In the genomic region with DNA sequence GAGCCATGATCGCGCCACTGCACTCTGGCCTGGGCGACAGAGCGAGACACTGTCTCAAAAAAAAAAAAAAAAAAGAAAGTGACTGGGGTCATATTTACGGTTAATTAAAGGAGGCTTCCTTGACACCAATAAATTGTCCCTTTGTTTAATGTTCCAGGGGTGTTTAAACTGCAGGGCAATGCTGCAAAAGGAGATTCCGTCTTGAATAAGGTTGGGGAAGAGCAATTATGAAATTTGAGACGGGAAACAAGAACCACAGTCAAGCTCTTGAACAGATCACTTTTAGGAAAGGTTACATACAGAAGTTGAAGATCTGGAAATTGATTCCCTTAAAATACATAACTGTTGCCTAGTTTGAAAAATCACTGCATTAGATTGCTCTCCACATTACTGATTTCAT, we compare ENCODE assay signal across 18 cellular contexts.
DNase-seq lines count a peak whose midpoint lies in the region; ATAC-seq and TF ChIP-seq lines count a peak whose summit lies in the region.
"Had no signal": no experiment of that assay in that cellular context is flagged by ENCODE, and none has a peak within 500 bp of the region (broad histone marks: within the 10 kb centered on the region; RNA-seq: fewer than 3 reads in every experiment).

No MANE protein-coding gene starts in this region.

- no peak overlapping the region for H4K91ac ChIP-seq in trophoblast cell (ENCODE audit: low read depth, low read length)

- H3K4me2 ChIP-seq in hepatocyte = peak overlapping the region; percentile 12
- peak overlapping the region; percentile 41 for H3K4me2 ChIP-seq in trophoblast cell (ENCODE audit: low read length)

- TF ChIP-seq EP300 in sigmoid colon (IDR thresholded peaks at IDR 0.05) = no peak

- no peaks in the 10 kb centered on the region for H3K79me2 ChIP-seq in hepatocyte
- no peaks in the 10 kb centered on the region for H3K79me2 ChIP-seq in trophoblast cell (ENCODE audit: control insufficient read depth, insufficient read depth, low read length, poor library complexity)

- no peaks in the 10 kb centered on the region for H4K20me1 ChIP-seq in hepatocyte (ENCODE audit: insufficient read depth, poor library complexity, severe bottlenecking)

- H3K9me3 ChIP-seq in Caco-2 (peaks cover 22% of the 10 kb centered on the region), hepatocyte (ENCODE audit: low read depth) (no peaks in the 10 kb centered on the region), trophoblast cell (ENCODE audit: insufficient read depth, low read depth, low read length) (no peaks in the 10 kb centered on the region), sigmoid colon (no peaks in the 10 kb centered on the region)

- H3K36me3 ChIP-seq in Caco-2 (ENCODE audit: control insufficient read depth, insufficient read depth, low read length) (no peaks in the 10 kb centered on the region; the same call in 1 of the 2 replicates), hepatocyte (replicated peaks; ENCODE audit: insufficient read depth, low read depth) (no peaks in the 10 kb centered on the region), trophoblast cell (ENCODE audit: control insufficient read depth in 1 of 2, insufficient read depth in 2 of 2, low read length in 2 of 2) (no peaks in the 10 kb centered on the region), sigmoid colon (no peaks in the 10 kb centered on the region)

- TF ChIP-seq CTCF in Caco-2 (IDR thresholded peaks at IDR 0.05; ENCODE audit: insufficient read depth in 1 of 2, low read depth in 1 of 2, low read length in 1 of 2, severe bottlenecking in 1 of 2, unreplicated experiment in 1 of 2) (no peak), LNCaP clone FGC (IDR thresholded peaks at IDR 0.05; ENCODE audit: control insufficient read depth, extremely low read depth, insufficient read depth) (no peak), hepatocyte (IDR thresholded peaks at IDR 0.05; ENCODE audit: poor library complexity) (no peak), sigmoid colon (IDR thresholded peaks at IDR 0.05) (no peak)

- H2AK5ac ChIP-seq in trophoblast cell (ENCODE audit: low read length) = no peak overlapping the region

- H3K14ac ChIP-seq in trophoblast cell (ENCODE audit: low read length) = no peak overlapping the region

- H3K4me3 ChIP-seq in Caco-2 (ENCODE audit: low read depth, low read length) (no peak overlapping the region), LNCaP clone FGC (ENCODE audit: low read depth, low read length) (no peak overlapping the region), hepatocyte (no peak overlapping the region), trophoblast cell (ENCODE audit: low read depth, low read length) (no peak overlapping the region), sigmoid colon (no peak overlapping the region)

- intact Hi-C loops in Caco-2 (cut with micrococcal nuclease; ENCODE audit: unreplicated experiment) = loop anchor here (2.0 kb wide), 1 partner anchor 31 kb away; no protein-coding TSS in a partner anchor
- intact Hi-C loops in sigmoid colon (cut with DNase I) = no loop called here

- CTCF ChIA-PET in Caco-2 (lab: Charles Lee) = no interaction called here

- H3K4me1 ChIP-seq in Caco-2 (peaks cover 48% of the 10 kb centered on the region), hepatocyte (ENCODE audit: insufficient read depth) (peaks cover 14% of the 10 kb centered on the region), trophoblast cell (ENCODE audit: control insufficient read depth in 1 of 2, insufficient read depth in 2 of 2, low read length in 2 of 2) (peaks cover 0 to 9% of the 10 kb centered on the region in 2 experiments), sigmoid colon (peaks cover 0 to 22% (median 0%) of the 10 kb centered on the region in 4 donors)

- peaks cover 14% of the 10 kb centered on the region for H3K36me3 Mint-ChIP-seq in Caco-2 (ENCODE audit: insufficient read depth, unreplicated experiment)
- no peaks in the 10 kb centered on the region for H3K36me3 Mint-ChIP-seq in stimulated activated memory B cell treated with anti-CD40 and anti-IgM and Interleukin-4, amounts not matched to agents 10 μg/mL and 1 μg/mL and 100 μg/mL, for 72 hours
- H3K36me3 Mint-ChIP-seq: CD8-positive, alpha-beta memory T cell had no signal

- no peaks in the 10 kb centered on the region for H3K9me2 ChIP-seq in hepatocyte (replicated peaks; ENCODE audit: insufficient read depth)

- H3K79me1 ChIP-seq in trophoblast cell (ENCODE audit: low read length) = peaks cover 2% of the 10 kb centered on the region

- H3K27me3 ChIP-seq in Caco-2 (replicated peaks; ENCODE audit: control insufficient read depth, insufficient read depth, low read length) (no peaks in the 10 kb centered on the region), hepatocyte (no peaks in the 10 kb centered on the region), trophoblast cell (ENCODE audit: insufficient read depth, low read length) (no peaks in the 10 kb centered on the region), sigmoid colon (no peaks in the 10 kb centered on the region)

- no peak overlapping the region for H4K8ac ChIP-seq in trophoblast cell (ENCODE audit: low read depth, low read length)

- H3K27ac Mint-ChIP-seq in Caco-2 (ENCODE audit: unreplicated experiment) = peak overlapping the region; percentile 67
- H3K27ac Mint-ChIP-seq in stimulated activated memory B cell treated with anti-CD40 and anti-IgM and Interleukin-4, amounts not matched to agents 10 μg/mL and 1 μg/mL and 100 μg/mL, for 72 hours = no peak overlapping the region
- H3K27ac Mint-ChIP-seq: CD8-positive, alpha-beta memory T cell had no signal

- H3K9ac ChIP-seq in trophoblast cell (ENCODE audit: low read length) = no peak overlapping the region

- 67% methylated on average over 7 of the region's 7 CpGs for WGBS in hepatocyte (ENCODE audit: low lambda C conversion rate, missing lambda C conversion rate)
- no CpG with 5 or more reads among the region's 7 CpGs for WGBS in trophoblast cell (ENCODE audit: extremely low coverage, insufficient coverage, insufficient read length)
- 72 to 79% methylated on average over 7 of the region's 7 CpGs for WGBS in sigmoid colon, 2 donors

- TF ChIP-seq POLR2A in sigmoid colon (IDR thresholded peaks at IDR 0.05) = no peak

- BruUV-seq in Caco-2 (replicated peaks; lab: Mats Ljungman, UMichigan) = no TSS peak

- H2AFZ ChIP-seq in hepatocyte (no peak overlapping the region), trophoblast cell (ENCODE audit: insufficient read depth, low read length, poor library complexity) (no peak overlapping the region)

- no peak for ATAC-seq in GM18861 (IDR thresholded peaks at IDR 0.05; ENCODE audit: unreplicated experiment)
- no peak for ATAC-seq in stimulated activated memory B cell treated with anti-CD40 and anti-IgM and Interleukin-4, amounts not matched to agents 10 μg/mL and 1 μg/mL and 100 μg/mL, for 72 hours
- ATAC-seq: Right ventricle myocardium inferior had no signal

- no peak overlapping the region for H3K18ac ChIP-seq in trophoblast cell (ENCODE audit: low read length)

- POLR2A ChIA-PET in Caco-2 (lab: Charles Lee) = no interaction called here

- H3K4ac ChIP-seq in trophoblast cell (ENCODE audit: low read depth, low read length) = no peak overlapping the region

- H2BK12ac ChIP-seq in trophoblast cell (ENCODE audit: low read length) = no peak overlapping the region

- no peak overlapping the region for H3K4me3 Mint-ChIP-seq in Caco-2 (ENCODE audit: unreplicated experiment)
- H3K4me3 Mint-ChIP-seq in stimulated activated memory B cell treated with anti-CD40 and anti-IgM and Interleukin-4, amounts not matched to agents 10 μg/mL and 1 μg/mL and 100 μg/mL, for 72 hours = no peak overlapping the region
- H3K4me3 Mint-ChIP-seq: CD8-positive, alpha-beta memory T cell had no signal

- H3K23ac ChIP-seq in trophoblast cell (ENCODE audit: low read length) = no peak overlapping the region

- peaks cover 34% of the 10 kb centered on the region for H3K4me1 Mint-ChIP-seq in Caco-2 (ENCODE audit: low read depth, unreplicated experiment)
- H3K4me1 Mint-ChIP-seq in stimulated activated memory B cell treated with anti-CD40 and anti-IgM and Interleukin-4, amounts not matched to agents 10 μg/mL and 1 μg/mL and 100 μg/mL, for 72 hours = no peaks in the 10 kb centered on the region
- H3K4me1 Mint-ChIP-seq: CD8-positive, alpha-beta memory T cell had no signal

- no peak for DNase-seq in Caco-2
- DNase-seq in LNCaP clone FGC (ENCODE audit: low read depth) = peak; percentile 79
- no peak for DNase-seq in hepatocyte (ENCODE audit: low spot score)
- DNase-seq in trophoblast cell = no peak
- no peak for DNase-seq in sigmoid colon
- no peak for DNase-seq in epidermal melanocyte (ENCODE audit: insufficient read length, low spot score)
- DNase-seq: C1 segment of cervical spinal cord; CD8-positive, alpha-beta memory T cell; DMS53; Kasumi-1; NCI-H1048; NCI-H1417 treated with DMSO at 0.1 percent for 48 hours; NCI-H187; NCI-H524 treated with DMSO at 0.1 percent for 48 hours; NCI-H82 had no signal

- H4K12ac ChIP-seq in trophoblast cell (ENCODE audit: low read depth, low read length) = no peak overlapping the region

- peaks cover 31% of the 10 kb centered on the region for H3K9me3 Mint-ChIP-seq in Caco-2 (ENCODE audit: unreplicated experiment)
- H3K9me3 Mint-ChIP-seq in stimulated activated memory B cell treated with anti-CD40 and anti-IgM and Interleukin-4, amounts not matched to agents 10 μg/mL and 1 μg/mL and 100 μg/mL, for 72 hours = no peaks in the 10 kb centered on the region
- H3K9me3 Mint-ChIP-seq: CD8-positive, alpha-beta memory T cell had no signal

- no peak overlapping the region for H2BK120ac ChIP-seq in trophoblast cell (ENCODE audit: insufficient read depth, low read length, poor library complexity)

- no peak overlapping the region for H2BK5ac ChIP-seq in trophoblast cell (ENCODE audit: low read depth, low read length, poor library complexity)

- peak overlapping the region; percentile 30 for H3K27ac ChIP-seq in hepatocyte
- no peak overlapping the region for H3K27ac ChIP-seq in trophoblast cell (ENCODE audit: low read depth, low read length)
- H3K27ac ChIP-seq in sigmoid colon = no peak overlapping the region

- no peaks in the 10 kb centered on the region for H3K27me3 Mint-ChIP-seq in Caco-2 (ENCODE audit: insufficient read depth, unreplicated experiment)
- H3K27me3 Mint-ChIP-seq in stimulated activated memory B cell treated with anti-CD40 and anti-IgM and Interleukin-4, amounts not matched to agents 10 μg/mL and 1 μg/mL and 100 μg/mL, for 72 hours = no peaks in the 10 kb centered on the region
- H3K27me3 Mint-ChIP-seq: CD8-positive, alpha-beta memory T cell had no signal
